ENCODE assay signal across 8 cellular contexts in genomic region chr1:16205891-16206546, GRCh38. TPM values are rescaled to one million over a fixed set of nuclear protein-coding genes. Genes with fewer than 3 reads are reported as not detected.
A peak's percentile ranks its signal among the peaks of the same experiment; 100 is the strongest.
DNase-seq lines count a peak whose midpoint lies in the region; ATAC-seq and TF ChIP-seq lines count a peak whose summit lies in the region.

No MANE protein-coding gene starts in this region.

- peaks cover 21% of the 10 kb centered on the region; the same call in 1 of the 2 replicates for H3K36me3 ChIP-seq in HUES6 (ENCODE audit: control insufficient read depth, insufficient read depth, low read length)
- H3K36me3 ChIP-seq in naive thymus-derived CD4-positive, alpha-beta T cell (ENCODE audit: control insufficient read depth in 2 of 3, insufficient read depth in 3 of 3, low read length in 3 of 3) = peaks cover 0 to 13% (median 0%) of the 10 kb centered on the region in 3 experiments

- no peak for TF ChIP-seq CTCF in GM12875 (IDR thresholded peaks at IDR 0.05; ENCODE audit: borderline replicate concordance, insufficient read depth, low read depth, low read length)

- peak overlapping the region; percentile 83 to 95 (median 90) for H3K4me3 Mint-ChIP-seq in naive thymus-derived CD4-positive, alpha-beta T cell

- DNase-seq in naive thymus-derived CD4-positive, alpha-beta T cell = no peak
- no peak for DNase-seq in SKM-1 (lab: John Stamatoyannopoulos, UW; ENCODE audit: unreplicated experiment)
- no peak for DNase-seq in dermis blood vessel endothelial cell
- no peak for DNase-seq in NCI-H146 treated with DMSO at 0.1 percent for 48 hours (lab: John Stamatoyannopoulos, UW; ENCODE audit: unreplicated experiment)
- DNase-seq in T1000 (lab: John Stamatoyannopoulos, UW) = no peak

- no peak overlapping the region for H3K27ac ChIP-seq in HUES6 (ENCODE audit: low read depth, low read length)
- H3K27ac ChIP-seq in cingulate gyrus (ENCODE audit: low read depth, low read length) = peak overlapping the region; percentile 47
- H3K27ac ChIP-seq in naive thymus-derived CD4-positive, alpha-beta T cell (ENCODE audit: low read depth, low read length) = peak overlapping the region; percentile 81

- no peaks in the 10 kb centered on the region for H3K27me3 ChIP-seq in HUES6 (ENCODE audit: control insufficient read depth, insufficient read depth, low read length)
- H3K27me3 ChIP-seq in naive thymus-derived CD4-positive, alpha-beta T cell (ENCODE audit: control insufficient read depth in 2 of 2, insufficient read depth in 2 of 2, low read length in 2 of 2) = no peaks in the 10 kb centered on the region

- ATAC-seq in naive thymus-derived CD4-positive, alpha-beta T cell = no peak

- peaks cover 0 to 2% (median 0%) of the 10 kb centered on the region in 11 donors for H3K9me3 Mint-ChIP-seq in naive thymus-derived CD4-positive, alpha-beta T cell

- peak overlapping the region; percentile 87 to 98 (median 95) for H3K27ac Mint-ChIP-seq in naive thymus-derived CD4-positive, alpha-beta T cell

- peak overlapping the region; percentile 63 for H3K9ac ChIP-seq in HUES6 (ENCODE audit: low read length)

- no peaks in the 10 kb centered on the region for H3K9me3 ChIP-seq in HUES6 (ENCODE audit: control insufficient read depth, insufficient read depth, low read depth, low read length)
- H3K9me3 ChIP-seq in naive thymus-derived CD4-positive, alpha-beta T cell (ENCODE audit: control insufficient read depth in 2 of 3, low read length in 3 of 3) = no peaks in the 10 kb centered on the region

- intact Hi-C loops in naive thymus-derived CD4-positive, alpha-beta T cell (cut with micrococcal nuclease) = loop anchor here (1.0 to 10.0 kb wide), 19 partner anchors 11 to 709 kb away; partner anchors contain the start of genes CASP9 (in 2 of the 2), CPLANE2 (in 2 of the 2), DDI2 (in 2 of the 2) and FBXO42 (in 2 of the 2)

- CTCF ChIA-PET in naive thymus-derived CD4-positive, alpha-beta T cell (lab: Charles Lee) = interaction anchor here (1.2 to 1.4 kb wide), 2 partner anchors 15 to 31 kb away, joined by 3 read pairs; partner anchors contain the start of gene CPLANE2

- H3K4me1 ChIP-seq in HUES6 (ENCODE audit: control insufficient read depth, insufficient read depth, low read length) = peaks cover 18% of the 10 kb centered on the region
- H3K4me1 ChIP-seq in naive thymus-derived CD4-positive, alpha-beta T cell (ENCODE audit: control insufficient read depth in 2 of 2, insufficient read depth in 2 of 2, low read length in 2 of 2) = peaks cover 9 to 15% of the 10 kb centered on the region in 2 donors

- peaks cover 0 to 11% (median 11%) of the 10 kb centered on the region in 5 donors for H3K36me3 Mint-ChIP-seq in naive thymus-derived CD4-positive, alpha-beta T cell

- POLR2A ChIA-PET in naive thymus-derived CD4-positive, alpha-beta T cell (lab: Charles Lee) = interaction anchor here (0.5 to 1.9 kb wide), 6 partner anchors 10 to 156 kb away, joined by 3 to 17 read pairs (median 3); no protein-coding TSS in a partner anchor

- H3K4me1 Mint-ChIP-seq in naive thymus-derived CD4-positive, alpha-beta T cell = peaks cover 7 to 17% (median 13%) of the 10 kb centered on the region in 7 donors

- H3K27me3 Mint-ChIP-seq in naive thymus-derived CD4-positive, alpha-beta T cell = no peaks in the 10 kb centered on the region

- peak overlapping the region; percentile 38 for H3K4me3 ChIP-seq in GM12875 (ENCODE audit: low read depth, low read length)
- H3K4me3 ChIP-seq in HUES6 (ENCODE audit: low read depth, low read length) = peak overlapping the region; percentile 73
- H3K4me3 ChIP-seq in naive thymus-derived CD4-positive, alpha-beta T cell (ENCODE audit: low read length) = peak overlapping the region; percentile 74

RNA-seq across cellular contexts. Expression of gene ARHGEF19, which starts 6.4 kb away (rescaled TPM):
- 10 to 100 TPM in 3 of 5 experiments, 1 to 10 TPM in 2; 8.8 to 12.4 (median 10.5) TPM for total RNA-seq in naive thymus-derived CD4-positive, alpha-beta T cell
- polyA plus RNA-seq in naive thymus-derived CD4-positive, alpha-beta T cell = 1 to 10 TPM; 5.1 to 9.0 TPM
- 2.7 and 3.3 TPM in 2 replicates for total RNA-seq in dermis blood vessel endothelial cell

RNA-seq across cellular contexts. Expression of gene CPLANE2, which starts 31.0 kb away (rescaled TPM):
- 10 to 100 TPM in 2 of 5 experiments, 1 to 10 TPM in 3; 6.6 to 11.4 (median 8.8) TPM for total RNA-seq in naive thymus-derived CD4-positive, alpha-beta T cell
- polyA plus RNA-seq in naive thymus-derived CD4-positive, alpha-beta T cell = 1 to 10 TPM; 3.0 to 3.6 TPM
- total RNA-seq in dermis blood vessel endothelial cell = 9.5 and 10.3 TPM in 2 replicates

RNA-seq across cellular contexts. Expression of gene EPHA2, which starts 50.1 kb away (rescaled TPM):
- under 1 TPM in 2 of 5 experiments, not detected in 3; 0.59 to 0.61 TPM for total RNA-seq in naive thymus-derived CD4-positive, alpha-beta T cell
- under 1 TPM in 1 of 2 donors, not detected in 1; 0.30 TPM for polyA plus RNA-seq in naive thymus-derived CD4-positive, alpha-beta T cell
- 121 and 192 TPM in 2 replicates for total RNA-seq in dermis blood vessel endothelial cell

Comparison
In these comparisons a context has a peak if more than half of its experiments do, and no peak if none do; other contexts are left out.
1. RNA of gene EPHA2, which starts 50.1 kb away (total RNA-seq): 121 to 192 TPM in dermis blood vessel endothelial cell; 0.59 to 0.61 TPM in naive thymus-derived CD4-positive, alpha-beta T cell; every median in the first group is over 10 times any median in the second.
2. Peak in every context shown above with its lines, with median percentiles within 50 percentile points of each other: H3K4me3 ChIP-seq.